26 cellular contexts compared by ENCODE assay signal in the genomic region with DNA sequence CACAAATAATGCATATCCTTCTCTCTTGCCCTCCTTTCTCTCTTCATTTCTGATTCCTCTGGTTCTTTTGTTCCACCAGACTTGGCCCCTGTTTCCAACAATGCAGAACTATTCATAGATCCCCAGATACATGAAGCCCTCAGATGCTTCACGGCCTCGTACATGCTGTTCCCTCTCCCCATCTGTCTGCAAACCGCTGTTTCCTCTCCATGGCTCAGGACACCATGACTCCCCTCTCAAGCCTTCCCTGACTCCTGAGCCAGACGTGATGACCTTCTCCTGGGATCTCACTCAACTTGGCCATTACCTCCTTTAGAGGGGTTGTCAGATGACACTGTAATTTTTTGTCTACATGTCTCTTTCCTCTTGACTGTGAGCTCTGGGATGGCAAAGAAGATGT. TPM values are rescaled to one million over a fixed set of nuclear protein-coding genes. Genes with fewer than 3 reads are reported as not detected.
"Had no signal": no experiment of that assay in that cellular context is flagged by ENCODE, and none has a peak within 500 bp of the region (broad histone marks: within the 10 kb centered on the region; RNA-seq: fewer than 3 reads in every experiment).

No MANE protein-coding gene starts in this region.

- H3K9me3 ChIP-seq: colonic mucosa, esophagus squamous epithelium, gastroesophageal sphincter, heart left ventricle, left lung, lower lobe of right lung, mucosa of descending colon had no signal

- H3K79me2 ChIP-seq: hepatocyte had no signal

- H3K36me3 ChIP-seq: colonic mucosa, esophagus squamous epithelium, gastroesophageal sphincter, heart left ventricle, left lung, lower lobe of right lung had no signal

- H3K9me3 Mint-ChIP-seq: dendritic cell treated with granulocyte-macrophage colony-stimulating factor and Interleukin-4, amounts not matched to agents 40 ng/mL and 50 ng/mL, for 4 days; effector memory CD8-positive, alpha-beta T cell; endodermal cell; mesothelial cell of epicardium had no signal

- H3K27ac ChIP-seq: colonic mucosa, epithelial cell of prostate, esophagus squamous epithelium, foreskin keratinocyte, gastroesophageal sphincter, heart left ventricle, hepatocyte, left lung, lower lobe of right lung had no signal

- H3K27me3 ChIP-seq: colonic mucosa, esophagus squamous epithelium, gastroesophageal sphincter, heart left ventricle, hepatocyte, left lung had no signal

- H3K36me3 Mint-ChIP-seq: mesothelial cell of epicardium had no signal

- ATAC-seq: effector memory CD8-positive, alpha-beta T cell; esophagus mucosa; foreskin keratinocyte; gastroesophageal sphincter; left cardiac atrium; left lung; left ventricle myocardium superior; lower lobe of right lung; mucosa of descending colon had no signal

- H3K4me1 ChIP-seq: colonic mucosa, esophagus squamous epithelium, foreskin keratinocyte, gastroesophageal sphincter, heart left ventricle, left lung, lower lobe of right lung had no signal

- H2AFZ ChIP-seq: hepatocyte had no signal

- H3K4me3 ChIP-seq: colonic mucosa, esophagus squamous epithelium, gastroesophageal sphincter, heart left ventricle, hepatocyte, left lung, lower lobe of right lung, mucosa of descending colon had no signal

- H3K27ac Mint-ChIP-seq: dendritic cell treated with granulocyte-macrophage colony-stimulating factor and Interleukin-4, amounts not matched to agents 40 ng/mL and 50 ng/mL, for 4 days; effector memory CD8-positive, alpha-beta T cell; endodermal cell; mesothelial cell of epicardium had no signal

- FAIRE-seq: endometrium, islet of Langerhans, keratinocyte had no signal

- H3K4me3 Mint-ChIP-seq: dendritic cell treated with granulocyte-macrophage colony-stimulating factor and Interleukin-4, amounts not matched to agents 40 ng/mL and 50 ng/mL, for 4 days; effector memory CD8-positive, alpha-beta T cell; endodermal cell; mesothelial cell of epicardium had no signal

- H3K27me3 Mint-ChIP-seq: dendritic cell treated with granulocyte-macrophage colony-stimulating factor and Interleukin-4, amounts not matched to agents 40 ng/mL and 50 ng/mL, for 4 days had no signal

- H3K4me2 ChIP-seq: hepatocyte had no signal

- DNase-seq: cerebellar nuclear complex; colonic mucosa; cortex of kidney; effector CD8-positive, alpha-beta T cell; effector memory CD8-positive, alpha-beta T cell; endodermal cell; erythroblast; esophagus squamous epithelium; foreskin keratinocyte; heart left ventricle; hypothalamus; left cardiac atrium; left lung; left ventricle myocardium superior; lower lobe of right lung; mesenchymal stem cell; mucosa of descending colon had no signal

RNA-seq across cellular contexts. Expression of a gene that starts 15.5 kb away (rescaled TPM):
- polyA plus RNA-seq: foreskin keratinocyte had no signal
